In the genomic region with DNA sequence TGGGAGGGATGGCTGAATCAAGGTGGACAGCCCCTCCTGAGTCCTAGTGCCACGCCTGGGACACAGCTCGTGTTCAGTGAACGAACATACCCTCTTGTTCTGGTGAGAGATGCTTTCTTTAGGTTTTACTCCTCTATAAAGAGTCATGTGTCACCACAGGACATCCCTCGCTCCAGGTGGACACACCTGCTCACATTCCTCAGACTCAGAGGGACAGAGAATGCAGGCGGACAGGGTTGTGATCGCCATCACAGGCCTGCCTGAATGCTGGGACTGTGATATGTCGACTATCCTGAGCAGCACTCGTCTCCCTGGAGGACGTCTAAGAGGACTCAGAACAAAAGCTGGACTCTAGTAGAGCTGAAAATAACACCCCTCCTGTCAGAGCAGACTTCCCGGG, we compare ENCODE assay signal across 22 cellular contexts.
DNase-seq lines count a peak whose midpoint lies in the region; ATAC-seq and TF ChIP-seq lines count a peak whose summit lies in the region.
"Had no signal": no experiment of that assay in that cellular context is flagged by ENCODE, and none has a peak within 500 bp of the region (broad histone marks: within the 10 kb centered on the region; RNA-seq: fewer than 3 reads in every experiment).

No MANE protein-coding gene starts in this region.

- H3K27me3 ChIP-seq in ovary = no peaks in the 10 kb centered on the region

- no peaks in the 10 kb centered on the region for H3K36me3 Mint-ChIP-seq in activated CD8-positive, alpha-beta T cell treated with anti-CD3 and anti-CD28 coated beads for 36 hours (ENCODE audit: low read depth)
- no peaks in the 10 kb centered on the region for H3K36me3 Mint-ChIP-seq in activated CD8-positive, alpha-beta T cell treated with anti-CD3 and anti-CD28 coated beads, Interleukin-2, amount 10 ng/mL, durations not matched to agents 7 days and 5 days (ENCODE audit: low read depth)
- no peaks in the 10 kb centered on the region for H3K36me3 Mint-ChIP-seq in activated naive CD8-positive, alpha-beta T cell treated with anti-CD3 and anti-CD28 coated beads, Interleukin-2, amount 10 ng/mL, durations not matched to agents 7 days and 5 days
- no peaks in the 10 kb centered on the region for H3K36me3 Mint-ChIP-seq in stimulated activated memory B cell treated with anti-CD40 and anti-IgM and Interleukin-4, amounts not matched to agents 10 μg/mL and 1 μg/mL and 100 μg/mL, for 72 hours
- H3K36me3 Mint-ChIP-seq: IgD-negative memory B cell had no signal

- no peak overlapping the region for H3K27ac ChIP-seq in ovary
- H3K27ac ChIP-seq: HL-60 had no signal

- CTCF ChIA-PET in activated CD8-positive, alpha-beta T cell treated with anti-CD3 and anti-CD28 coated beads for 36 hours (lab: Charles Lee) = interaction anchor here (1.7 kb wide), 1 partner anchor 71 kb away, joined by 5 read pairs; no protein-coding TSS in a partner anchor
- CTCF ChIA-PET in activated CD8-positive, alpha-beta T cell treated with anti-CD3 and anti-CD28 coated beads, Interleukin-2, amount 10 ng/mL, durations not matched to agents 7 days and 5 days (lab: Charles Lee) = interaction anchor here (1.1 to 1.3 kb wide), 3 partner anchors 19 to 71 kb away, joined by 3 read pairs; no protein-coding TSS in a partner anchor

- no peak for ATAC-seq in activated CD8-positive, alpha-beta T cell treated with anti-CD3 and anti-CD28 coated beads for 36 hours
- no peak for ATAC-seq in activated CD8-positive, alpha-beta T cell treated with anti-CD3 and anti-CD28 coated beads, Interleukin-2, amount 10 ng/mL, durations not matched to agents 7 days and 5 days
- ATAC-seq in GM19463 (IDR thresholded peaks at IDR 0.05; ENCODE audit: unreplicated experiment) (peak; percentile 9), GM19023 (IDR thresholded peaks at IDR 0.05; ENCODE audit: unreplicated experiment) (no peak)
- ATAC-seq in activated naive CD8-positive, alpha-beta T cell treated with anti-CD3 and anti-CD28 coated beads, Interleukin-2, amount 10 ng/mL, durations not matched to agents 7 days and 5 days (ENCODE audit: low read depth) = no peak
- ATAC-seq in stimulated activated memory B cell treated with anti-CD40 and anti-IgM and Interleukin-4, amounts not matched to agents 10 μg/mL and 1 μg/mL and 100 μg/mL, for 72 hours = no peak
- ATAC-seq: GM12878 had no signal

- peak overlapping the region; percentile 32 for H3K4me3 Mint-ChIP-seq in activated CD8-positive, alpha-beta T cell treated with anti-CD3 and anti-CD28 coated beads for 36 hours
- no peak overlapping the region for H3K4me3 Mint-ChIP-seq in activated CD8-positive, alpha-beta T cell treated with anti-CD3 and anti-CD28 coated beads, Interleukin-2, amount 10 ng/mL, durations not matched to agents 7 days and 5 days
- peak overlapping the region; percentile 23 for H3K4me3 Mint-ChIP-seq in activated naive CD8-positive, alpha-beta T cell treated with anti-CD3 and anti-CD28 coated beads, Interleukin-2, amount 10 ng/mL, durations not matched to agents 7 days and 5 days
- peak overlapping the region; percentile 23 for H3K4me3 Mint-ChIP-seq in stimulated activated memory B cell treated with anti-CD40 and anti-IgM and Interleukin-4, amounts not matched to agents 10 μg/mL and 1 μg/mL and 100 μg/mL, for 72 hours
- H3K4me3 Mint-ChIP-seq: H9 had no signal

- H3K27me3 Mint-ChIP-seq in activated CD8-positive, alpha-beta T cell treated with anti-CD3 and anti-CD28 coated beads for 36 hours = peaks cover 5% of the 10 kb centered on the region
- peaks cover 5% of the 10 kb centered on the region for H3K27me3 Mint-ChIP-seq in activated CD8-positive, alpha-beta T cell treated with anti-CD3 and anti-CD28 coated beads, Interleukin-2, amount 10 ng/mL, durations not matched to agents 7 days and 5 days (ENCODE audit: low read depth)
- peaks cover 9% of the 10 kb centered on the region for H3K27me3 Mint-ChIP-seq in activated naive CD8-positive, alpha-beta T cell treated with anti-CD3 and anti-CD28 coated beads, Interleukin-2, amount 10 ng/mL, durations not matched to agents 7 days and 5 days
- peaks cover 59% of the 10 kb centered on the region for H3K27me3 Mint-ChIP-seq in stimulated activated memory B cell treated with anti-CD40 and anti-IgM and Interleukin-4, amounts not matched to agents 10 μg/mL and 1 μg/mL and 100 μg/mL, for 72 hours

- H3K9me3 Mint-ChIP-seq in activated CD8-positive, alpha-beta T cell treated with anti-CD3 and anti-CD28 coated beads for 36 hours = no peaks in the 10 kb centered on the region
- H3K9me3 Mint-ChIP-seq in activated CD8-positive, alpha-beta T cell treated with anti-CD3 and anti-CD28 coated beads, Interleukin-2, amount 10 ng/mL, durations not matched to agents 7 days and 5 days (ENCODE audit: insufficient read depth) = no peaks in the 10 kb centered on the region
- H3K9me3 Mint-ChIP-seq in activated naive CD8-positive, alpha-beta T cell treated with anti-CD3 and anti-CD28 coated beads, Interleukin-2, amount 10 ng/mL, durations not matched to agents 7 days and 5 days = no peaks in the 10 kb centered on the region
- H3K9me3 Mint-ChIP-seq in stimulated activated memory B cell treated with anti-CD40 and anti-IgM and Interleukin-4, amounts not matched to agents 10 μg/mL and 1 μg/mL and 100 μg/mL, for 72 hours = no peaks in the 10 kb centered on the region
- H3K9me3 Mint-ChIP-seq: H9 had no signal

- H3K4me1 ChIP-seq in ovary (ENCODE audit: insufficient read depth) = no peaks in the 10 kb centered on the region

- no peak for TF ChIP-seq EP300 in ovary (IDR thresholded peaks at IDR 0.05)

- DNase-seq in activated CD8-positive, alpha-beta T cell treated with anti-CD3 and anti-CD28 coated beads for 36 hours = no peak
- DNase-seq in activated CD8-positive, alpha-beta T cell treated with anti-CD3 and anti-CD28 coated beads, Interleukin-2, amount 10 ng/mL, durations not matched to agents 7 days and 5 days = no peak
- no peak for DNase-seq in activated naive CD8-positive, alpha-beta T cell treated with anti-CD3 and anti-CD28 coated beads, Interleukin-2, amount 10 ng/mL, durations not matched to agents 7 days and 5 days
- no peak for DNase-seq in ovary
- no peak for DNase-seq in activated CD8-positive, alpha-beta memory T cell treated with anti-CD3 and anti-CD28 coated beads, Interleukin-2, amount 50 U/mL, for 48 hours
- DNase-seq: 8988T; C1 segment of cervical spinal cord; DND-41; GDM1; H9; NCI-H1105 treated with DMSO at 0.1 percent for 48 hours; NCI-H1694 treated with DMSO at 0.1 percent for 48 hours; NCI-H2107; NCI-H526 treated with DMSO at 0.1 percent for 48 hours; NK-92 treated with Interleukin-12 subunit alpha and Interleukin-12 subunit beta, amount 100 ng/mL, for 24 hours; SHP77 treated with DMSO at 0.1 percent for 48 hours had no signal

- no peak overlapping the region for H3K27ac Mint-ChIP-seq in activated CD8-positive, alpha-beta T cell treated with anti-CD3 and anti-CD28 coated beads for 36 hours
- no peak overlapping the region for H3K27ac Mint-ChIP-seq in activated CD8-positive, alpha-beta T cell treated with anti-CD3 and anti-CD28 coated beads, Interleukin-2, amount 10 ng/mL, durations not matched to agents 7 days and 5 days
- H3K27ac Mint-ChIP-seq in activated naive CD8-positive, alpha-beta T cell treated with anti-CD3 and anti-CD28 coated beads, Interleukin-2, amount 10 ng/mL, durations not matched to agents 7 days and 5 days = peak overlapping the region; percentile 48
- no peak overlapping the region for H3K27ac Mint-ChIP-seq in stimulated activated memory B cell treated with anti-CD40 and anti-IgM and Interleukin-4, amounts not matched to agents 10 μg/mL and 1 μg/mL and 100 μg/mL, for 72 hours
- H3K27ac Mint-ChIP-seq: IgD-negative memory B cell had no signal

- TF ChIP-seq CTCF in activated CD8-positive, alpha-beta T cell treated with anti-CD3 and anti-CD28 coated beads for 36 hours (IDR thresholded peaks at IDR 0.05) = no peak
- no peak for TF ChIP-seq CTCF in ovary (IDR thresholded peaks at IDR 0.05)

- WGBS in ovary, 3 donors = 77 to 87% (median 81%) methylated on average over 10 of the region's 10 CpGs

- no peaks in the 10 kb centered on the region for H3K36me3 ChIP-seq in ovary

- intact Hi-C loops in activated CD8-positive, alpha-beta T cell treated with anti-CD3 and anti-CD28 coated beads for 36 hours (cut with micrococcal nuclease) = no loop called here
- intact Hi-C loops in ovary (cut with DNase I) = no loop called here

- H3K4me3 ChIP-seq in ovary = no peak overlapping the region
- H3K4me3 ChIP-seq: GM12878 had no signal

- no peaks in the 10 kb centered on the region for H3K9me3 ChIP-seq in ovary

- TF ChIP-seq POLR2A in ovary (IDR thresholded peaks at IDR 0.05) = no peak

- POLR2A ChIA-PET in activated CD8-positive, alpha-beta T cell treated with anti-CD3 and anti-CD28 coated beads for 36 hours (lab: Charles Lee) = no interaction called here
- POLR2A ChIA-PET in activated CD8-positive, alpha-beta T cell treated with anti-CD3 and anti-CD28 coated beads, Interleukin-2, amount 10 ng/mL, durations not matched to agents 7 days and 5 days (lab: Charles Lee) = interaction anchor here (1.2 kb wide), 1 partner anchor 97 kb away, joined by 3 read pairs; no protein-coding TSS in a partner anchor
- POLR2A ChIA-PET in activated naive CD8-positive, alpha-beta T cell treated with anti-CD3 and anti-CD28 coated beads, Interleukin-2, amount 10 ng/mL, durations not matched to agents 7 days and 5 days (lab: Charles Lee) = interaction anchor here (1.1 to 1.7 kb wide), 2 partner anchors 13 to 71 kb away, joined by 3 read pairs; no protein-coding TSS in a partner anchor

- peaks cover 6% of the 10 kb centered on the region for H3K4me1 Mint-ChIP-seq in activated CD8-positive, alpha-beta T cell treated with anti-CD3 and anti-CD28 coated beads for 36 hours (ENCODE audit: low read depth)
- peaks cover 13% of the 10 kb centered on the region for H3K4me1 Mint-ChIP-seq in activated CD8-positive, alpha-beta T cell treated with anti-CD3 and anti-CD28 coated beads, Interleukin-2, amount 10 ng/mL, durations not matched to agents 7 days and 5 days (ENCODE audit: low read depth)
- H3K4me1 Mint-ChIP-seq in activated naive CD8-positive, alpha-beta T cell treated with anti-CD3 and anti-CD28 coated beads, Interleukin-2, amount 10 ng/mL, durations not matched to agents 7 days and 5 days = peaks cover 10% of the 10 kb centered on the region
- peaks cover 8% of the 10 kb centered on the region for H3K4me1 Mint-ChIP-seq in stimulated activated memory B cell treated with anti-CD40 and anti-IgM and Interleukin-4, amounts not matched to agents 10 μg/mL and 1 μg/mL and 100 μg/mL, for 72 hours
